Comparison of ENCODE assay signal across 1 cellular context in genomic region chr6:134446228-134446848, GRCh38.
TF ChIP-seq lines count a peak whose summit lies in the region.

No MANE protein-coding gene starts in this region.

TF ChIP-seq in IMR-90, 13 proteins besides CTCF, POLR2A, EP300 and RAD21 (continued from another document):
- TF ChIP-seq RCOR1 (IDR thresholded peaks at IDR 0.05; ENCODE audit: insufficient replicate concordance, low read length), result no peak
- TF ChIP-seq RFX5 (IDR thresholded peaks at IDR 0.05; ENCODE audit: low read depth, low read length), result no peak
- TF ChIP-seq, protein P1, sequence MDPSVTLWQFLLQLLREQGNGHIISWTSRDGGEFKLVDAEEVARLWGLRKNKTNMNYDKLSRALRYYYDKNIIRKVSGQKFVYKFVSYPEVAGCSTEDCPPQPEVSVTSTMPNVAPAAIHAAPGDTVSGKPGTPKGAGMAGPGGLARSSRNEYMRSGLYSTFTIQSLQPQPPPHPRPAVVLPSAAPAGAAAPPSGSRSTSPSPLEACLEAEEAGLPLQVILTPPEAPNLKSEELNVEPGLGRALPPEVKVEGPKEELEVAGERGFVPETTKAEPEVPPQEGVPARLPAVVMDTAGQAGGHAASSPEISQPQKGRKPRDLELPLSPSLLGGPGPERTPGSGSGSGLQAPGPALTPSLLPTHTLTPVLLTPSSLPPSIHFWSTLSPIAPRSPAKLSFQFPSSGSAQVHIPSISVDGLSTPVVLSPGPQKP (IDR thresholded peaks at IDR 0.05; ENCODE audit: borderline replicate concordance, low read depth, low read length), result no peak
- no peak for TF ChIP-seq FOS (IDR thresholded peaks at IDR 0.05; ENCODE audit: low read depth, low read length)
- TF ChIP-seq SMC3 (IDR thresholded peaks at IDR 0.05; ENCODE audit: low read depth, low read length), result no peak
TF ChIP-seq in IMR-90: peak in this region for 0.
